1 cellular context compared by ENCODE assay signal in the genomic region with DNA sequence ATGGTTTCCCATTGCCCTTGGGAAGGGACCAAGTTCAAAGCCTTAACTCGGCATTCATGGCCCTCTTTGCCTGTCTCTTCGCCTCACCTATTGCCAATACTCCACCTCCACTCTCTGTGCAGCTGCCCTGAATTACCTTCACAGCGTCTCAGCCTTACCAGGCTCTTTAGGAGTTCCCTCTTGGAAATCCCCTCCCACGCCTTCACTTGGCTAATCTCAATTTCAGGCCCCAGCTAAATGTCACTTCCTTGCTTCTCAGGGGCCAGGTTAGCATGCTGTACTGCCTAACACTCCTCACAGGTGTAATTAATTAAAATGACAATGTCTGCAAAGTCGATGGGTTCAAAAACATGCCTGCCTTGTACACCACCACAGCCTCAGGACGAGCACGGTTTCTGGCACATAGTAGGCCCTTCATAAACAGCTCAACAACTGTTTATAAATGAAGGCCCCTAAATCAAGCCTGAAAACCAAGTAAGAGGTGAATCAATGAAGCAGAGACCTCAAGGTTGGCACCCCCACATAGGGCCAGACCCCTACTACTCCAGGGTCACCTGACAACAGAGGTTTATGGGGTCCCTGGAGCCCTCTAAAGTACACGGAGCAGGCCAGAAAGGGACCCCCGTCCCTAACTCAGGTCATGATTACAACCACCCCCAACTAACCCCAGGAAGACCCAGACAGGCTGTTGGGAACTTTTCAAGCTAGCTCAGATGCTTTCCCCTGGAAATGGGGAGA.
TF ChIP-seq lines count a peak whose summit lies in the region.

No MANE protein-coding gene starts in this region.

TF ChIP-seq in HepG2, 621 proteins besides CTCF, POLR2A, EP300 and RAD21:
- TF ChIP-seq, protein P1, sequence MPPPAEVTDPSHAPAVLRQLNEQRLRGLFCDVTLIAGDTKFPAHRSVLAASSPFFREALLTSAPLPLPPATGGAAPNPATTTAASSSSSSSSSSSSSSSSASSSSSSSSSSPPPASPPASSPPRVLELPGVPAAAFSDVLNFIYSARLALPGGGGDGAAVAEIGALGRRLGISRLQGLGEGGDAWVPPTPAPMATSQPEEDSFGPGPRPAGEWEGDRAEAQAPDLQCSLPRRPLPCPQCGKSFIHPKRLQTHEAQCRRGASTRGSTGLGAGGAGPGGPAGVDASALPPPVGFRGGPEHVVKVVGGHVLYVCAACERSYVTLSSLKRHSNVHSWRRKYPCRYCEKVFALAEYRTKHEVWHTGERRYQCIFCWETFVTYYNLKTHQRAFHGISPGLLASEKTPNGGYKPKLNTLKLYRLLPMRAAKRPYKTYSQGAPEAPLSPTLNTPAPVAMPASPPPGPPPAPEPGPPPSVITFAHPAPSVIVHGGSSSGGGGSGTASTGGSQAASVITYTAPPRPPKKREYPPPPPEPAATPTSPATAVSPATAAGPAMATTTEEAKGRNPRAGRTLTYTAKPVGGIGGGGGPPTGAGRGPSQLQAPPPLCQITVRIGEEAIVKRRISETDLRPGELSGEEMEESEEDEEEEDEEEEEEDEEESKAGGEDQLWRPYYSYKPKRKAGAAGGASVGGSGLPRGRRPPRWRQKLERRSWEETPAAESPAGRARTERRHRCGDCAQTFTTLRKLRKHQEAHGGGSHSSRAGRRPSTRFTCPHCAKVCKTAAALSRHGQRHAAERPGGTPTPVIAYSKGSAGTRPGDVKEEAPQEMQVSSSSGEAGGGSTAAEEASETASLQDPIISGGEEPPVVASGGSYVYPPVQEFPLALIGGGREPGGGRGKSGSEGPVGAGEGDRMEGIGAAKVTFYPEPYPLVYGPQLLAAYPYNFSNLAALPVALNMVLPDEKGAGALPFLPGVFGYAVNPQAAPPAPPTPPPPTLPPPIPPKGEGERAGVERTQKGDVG (CRISPR knock-in tag; IDR thresholded peaks at IDR 0.05; ENCODE audit: borderline replicate concordance), result 0 out of 2 replicates have a peak, but pooled peaks have one; percentile 0
- no peak for TF ChIP-seq SETDB1 (CRISPR knock-in tag; IDR thresholded peaks at IDR 0.05; ENCODE audit: borderline replicate concordance)
- 0 out of 2 replicates have a peak, but pooled peaks have one; percentile 7 for TF ChIP-seq SIN3A (IDR thresholded peaks at IDR 0.05; ENCODE audit: borderline replicate concordance, low read depth, low read length)
- TF ChIP-seq ZNF776 (CRISPR knock-in tag; IDR thresholded peaks at IDR 0.05), result 0 out of 2 replicates have a peak, but pooled peaks have one; percentile 39
- no peak for TF ChIP-seq TAF1 (CRISPR knock-in tag; IDR thresholded peaks at IDR 0.05)
- no peak for TF ChIP-seq MLLT10 (CRISPR knock-in tag; IDR thresholded peaks at IDR 0.05)
- TF ChIP-seq CREM (IDR thresholded peaks at IDR 0.05), result no peak
- no peak for TF ChIP-seq CREM (CRISPR knock-in tag; IDR thresholded peaks at IDR 0.05)
- TF ChIP-seq, protein P2, sequence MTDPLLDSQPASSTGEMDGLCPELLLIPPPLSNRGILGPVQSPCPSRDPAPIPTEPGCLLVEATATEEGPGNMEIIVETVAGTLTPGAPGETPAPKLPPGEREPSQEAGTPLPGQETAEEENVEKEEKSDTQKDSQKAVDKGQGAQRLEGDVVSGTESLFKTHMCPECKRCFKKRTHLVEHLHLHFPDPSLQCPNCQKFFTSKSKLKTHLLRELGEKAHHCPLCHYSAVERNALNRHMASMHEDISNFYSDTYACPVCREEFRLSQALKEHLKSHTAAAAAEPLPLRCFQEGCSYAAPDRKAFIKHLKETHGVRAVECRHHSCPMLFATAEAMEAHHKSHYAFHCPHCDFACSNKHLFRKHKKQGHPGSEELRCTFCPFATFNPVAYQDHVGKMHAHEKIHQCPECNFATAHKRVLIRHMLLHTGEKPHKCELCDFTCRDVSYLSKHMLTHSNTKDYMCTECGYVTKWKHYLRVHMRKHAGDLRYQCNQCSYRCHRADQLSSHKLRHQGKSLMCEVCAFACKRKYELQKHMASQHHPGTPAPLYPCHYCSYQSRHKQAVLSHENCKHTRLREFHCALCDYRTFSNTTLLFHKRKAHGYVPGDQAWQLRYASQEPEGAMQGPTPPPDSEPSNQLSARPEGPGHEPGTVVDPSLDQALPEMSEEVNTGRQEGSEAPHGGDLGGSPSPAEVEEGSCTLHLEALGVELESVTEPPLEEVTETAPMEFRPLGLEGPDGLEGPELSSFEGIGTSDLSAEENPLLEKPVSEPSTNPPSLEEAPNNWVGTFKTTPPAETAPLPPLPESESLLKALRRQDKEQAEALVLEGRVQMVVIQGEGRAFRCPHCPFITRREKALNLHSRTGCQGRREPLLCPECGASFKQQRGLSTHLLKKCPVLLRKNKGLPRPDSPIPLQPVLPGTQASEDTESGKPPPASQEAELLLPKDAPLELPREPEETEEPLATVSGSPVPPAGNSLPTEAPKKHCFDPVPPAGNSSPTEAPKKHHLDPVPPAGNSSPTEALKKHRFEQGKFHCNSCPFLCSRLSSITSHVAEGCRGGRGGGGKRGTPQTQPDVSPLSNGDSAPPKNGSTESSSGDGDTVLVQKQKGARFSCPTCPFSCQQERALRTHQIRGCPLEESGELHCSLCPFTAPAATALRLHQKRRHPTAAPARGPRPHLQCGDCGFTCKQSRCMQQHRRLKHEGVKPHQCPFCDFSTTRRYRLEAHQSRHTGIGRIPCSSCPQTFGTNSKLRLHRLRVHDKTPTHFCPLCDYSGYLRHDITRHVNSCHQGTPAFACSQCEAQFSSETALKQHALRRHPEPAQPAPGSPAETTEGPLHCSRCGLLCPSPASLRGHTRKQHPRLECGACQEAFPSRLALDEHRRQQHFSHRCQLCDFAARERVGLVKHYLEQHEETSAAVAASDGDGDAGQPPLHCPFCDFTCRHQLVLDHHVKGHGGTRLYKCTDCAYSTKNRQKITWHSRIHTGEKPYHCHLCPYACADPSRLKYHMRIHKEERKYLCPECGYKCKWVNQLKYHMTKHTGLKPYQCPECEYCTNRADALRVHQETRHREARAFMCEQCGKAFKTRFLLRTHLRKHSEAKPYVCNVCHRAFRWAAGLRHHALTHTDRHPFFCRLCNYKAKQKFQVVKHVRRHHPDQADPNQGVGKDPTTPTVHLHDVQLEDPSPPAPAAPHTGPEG (CRISPR knock-in tag; IDR thresholded peaks at IDR 0.05), result no peak
- TF ChIP-seq, protein P3, sequence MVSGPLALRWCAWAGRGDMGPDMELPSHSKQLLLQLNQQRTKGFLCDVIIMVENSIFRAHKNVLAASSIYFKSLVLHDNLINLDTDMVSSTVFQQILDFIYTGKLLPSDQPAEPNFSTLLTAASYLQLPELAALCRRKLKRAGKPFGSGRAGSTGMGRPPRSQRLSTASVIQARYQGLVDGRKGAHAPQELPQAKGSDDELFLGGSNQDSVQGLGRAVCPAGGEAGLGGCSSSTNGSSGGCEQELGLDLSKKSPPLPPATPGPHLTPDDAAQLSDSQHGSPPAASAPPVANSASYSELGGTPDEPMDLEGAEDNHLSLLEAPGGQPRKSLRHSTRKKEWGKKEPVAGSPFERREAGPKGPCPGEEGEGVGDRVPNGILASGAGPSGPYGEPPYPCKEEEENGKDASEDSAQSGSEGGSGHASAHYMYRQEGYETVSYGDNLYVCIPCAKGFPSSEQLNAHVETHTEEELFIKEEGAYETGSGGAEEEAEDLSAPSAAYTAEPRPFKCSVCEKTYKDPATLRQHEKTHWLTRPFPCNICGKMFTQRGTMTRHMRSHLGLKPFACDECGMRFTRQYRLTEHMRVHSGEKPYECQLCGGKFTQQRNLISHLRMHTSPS (CRISPR knock-in tag; IDR thresholded peaks at IDR 0.05; ENCODE audit: low read depth), result 0 out of 2 replicates have a peak, but pooled peaks have one; percentile 13
- no peak for TF ChIP-seq FOXK1 (CRISPR knock-in tag; IDR thresholded peaks at IDR 0.05; ENCODE audit: borderline replicate concordance, low read depth)
- 0 out of 2 replicates have a peak, but pooled peaks have one; percentile 45 for TF ChIP-seq CAMTA2 (CRISPR knock-in tag; IDR thresholded peaks at IDR 0.05; ENCODE audit: borderline replicate concordance)
- TF ChIP-seq MED8 (CRISPR knock-in tag; IDR thresholded peaks at IDR 0.05; ENCODE audit: insufficient replicate concordance), result peak; percentile 33
- TF ChIP-seq ZFP82 (CRISPR knock-in tag; IDR thresholded peaks at IDR 0.05; ENCODE audit: borderline replicate concordance), result 0 out of 2 replicates have a peak, but pooled peaks have one; percentile 15
- TF ChIP-seq GZF1 (CRISPR knock-in tag; IDR thresholded peaks at IDR 0.05), result peak; percentile 39; the same call in 1 of the 2 replicates
- no peak for TF ChIP-seq NFIC (IDR thresholded peaks at IDR 0.05; ENCODE audit: low read length)
- TF ChIP-seq, protein P4, sequence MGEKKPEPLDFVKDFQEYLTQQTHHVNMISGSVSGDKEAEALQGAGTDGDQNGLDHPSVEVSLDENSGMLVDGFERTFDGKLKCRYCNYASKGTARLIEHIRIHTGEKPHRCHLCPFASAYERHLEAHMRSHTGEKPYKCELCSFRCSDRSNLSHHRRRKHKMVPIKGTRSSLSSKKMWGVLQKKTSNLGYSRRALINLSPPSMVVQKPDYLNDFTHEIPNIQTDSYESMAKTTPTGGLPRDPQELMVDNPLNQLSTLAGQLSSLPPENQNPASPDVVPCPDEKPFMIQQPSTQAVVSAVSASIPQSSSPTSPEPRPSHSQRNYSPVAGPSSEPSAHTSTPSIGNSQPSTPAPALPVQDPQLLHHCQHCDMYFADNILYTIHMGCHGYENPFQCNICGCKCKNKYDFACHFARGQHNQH (CRISPR knock-in tag; IDR thresholded peaks at IDR 0.05), result no peak
- peak; percentile 83 for TF ChIP-seq ZKSCAN1 (IDR thresholded peaks at IDR 0.05; ENCODE audit: low read length)
- no peak for TF ChIP-seq PHF21A (CRISPR knock-in tag; IDR thresholded peaks at IDR 0.05)
- 0 out of 2 replicates have a peak, but pooled peaks have one; percentile 1 for TF ChIP-seq KDM5B (CRISPR knock-in tag; IDR thresholded peaks at IDR 0.05; ENCODE audit: borderline replicate concordance)
- no peak for TF ChIP-seq BRD4 (CRISPR knock-in tag; IDR thresholded peaks at IDR 0.05)
- no peak for TF ChIP-seq SOX5 (CRISPR knock-in tag; IDR thresholded peaks at IDR 0.05; ENCODE audit: borderline replicate concordance)
- TF ChIP-seq ZFX (CRISPR knock-in tag; IDR thresholded peaks at IDR 0.05; ENCODE audit: low read depth), result no peak
